13 cellular contexts compared by ENCODE assay signal in genomic region chr11:116535954-116536353, GRCh38.
DNase-seq lines count a peak whose midpoint lies in the region; ATAC-seq and TF ChIP-seq lines count a peak whose summit lies in the region.
"Had no signal": no experiment of that assay in that cellular context is flagged by ENCODE, and none has a peak within 500 bp of the region (broad histone marks: within the 10 kb centered on the region; RNA-seq: fewer than 3 reads in every experiment).

No MANE protein-coding gene starts in this region.

- H3K4me3 ChIP-seq in H7 (ENCODE audit: insufficient read depth, low read depth, low read length) (no peak overlapping the region), WERI-Rb-1 (ENCODE audit: low read depth, low read length) (no peak overlapping the region), stomach (no peak overlapping the region), right cardiac atrium (ENCODE audit: low read length) (no peak overlapping the region)
- H3K4me3 ChIP-seq: SJSA1 had no signal

- peak; percentile 48 for TF ChIP-seq CTCF in WERI-Rb-1 (IDR thresholded peaks at IDR 0.05; ENCODE audit: low read depth, low read length)
- no peak for TF ChIP-seq CTCF in stomach (IDR thresholded peaks at IDR 0.05)

- no peak for TF ChIP-seq EP300 in stomach (IDR thresholded peaks at IDR 0.05)

- no peak for TF ChIP-seq POLR2A in stomach (IDR thresholded peaks at IDR 0.05)

- H3K9me3 ChIP-seq in WERI-Rb-1 (ENCODE audit: severe bottlenecking) (no peaks in the 10 kb centered on the region), stomach (peaks cover 0 to 16% (median 8%) of the 10 kb centered on the region in 4 donors), right cardiac atrium (ENCODE audit: control insufficient read depth, low read length) (no peaks in the 10 kb centered on the region)
- H3K9me3 ChIP-seq: SJSA1 had no signal

- peak overlapping the region; percentile 74 for H3K27ac ChIP-seq in WERI-Rb-1
- H3K27ac ChIP-seq in stomach, result no peak overlapping the region
- no peak overlapping the region for H3K27ac ChIP-seq in right cardiac atrium (ENCODE audit: low read length)
- H3K27ac ChIP-seq: SJSA1 had no signal

- H3K36me3 ChIP-seq in H7 (replicated peaks; ENCODE audit: control insufficient read depth, insufficient read depth, low read length) (no peaks in the 10 kb centered on the region), WERI-Rb-1 (no peaks in the 10 kb centered on the region), stomach (no peaks in the 10 kb centered on the region)
- H3K36me3 ChIP-seq: SJSA1 had no signal

- 66 to 77% (median 70%) methylated on average over 6 to 8 of the region's 8 CpGs for WGBS in stomach, 5 donors
- 43% methylated on average over 8 of the region's 8 CpGs for whole genome bisulfite sequencing in right cardiac atrium

- DNase-seq in H7 (peak; percentile 68), WERI-Rb-1 (peak; percentile 83), iPS-NIHi7 (ENCODE audit: extremely low spot score) (peak; percentile 43), stomach (peak; percentile 0), T1000 (lab: John Stamatoyannopoulos, UW) (no peak), right cardiac atrium (no peak)
- DNase-seq: AML-193, Calu3, MM.1S, NCI-H1105, NCI-H187 had no signal

- intact Hi-C loops in stomach (cut with DNase I; ENCODE audit: low total_unique reads), result no loop called here
- intact Hi-C loops in right cardiac atrium (cut with DNase I), result no loop called here

- H3K27me3 ChIP-seq in H7 (ENCODE audit: control insufficient read depth, insufficient read depth, low read length), result no peaks in the 10 kb centered on the region; the same call in 1 of the 2 replicates
- no peaks in the 10 kb centered on the region for H3K27me3 ChIP-seq in WERI-Rb-1 (ENCODE audit: insufficient read depth, low read depth, severe bottlenecking)
- H3K27me3 ChIP-seq in stomach, result peaks cover 0 to 92% (median 23%) of the 10 kb centered on the region in 3 donors
- H3K27me3 ChIP-seq in right cardiac atrium (ENCODE audit: control insufficient read depth, insufficient read depth), result no peaks in the 10 kb centered on the region
- H3K27me3 ChIP-seq: SJSA1 had no signal

- H3K4me1 ChIP-seq in stomach (no peaks in the 10 kb centered on the region), right cardiac atrium (ENCODE audit: control insufficient read depth, insufficient read depth, low read length) (no peaks in the 10 kb centered on the region)
- H3K4me1 ChIP-seq: SJSA1 had no signal

- ATAC-seq in GM21360 (IDR thresholded peaks at IDR 0.05; ENCODE audit: unreplicated experiment) (no peak), right cardiac atrium (no peak)

Comparison
In these comparisons a context has a peak if more than half of its experiments do, and no peak if none do; other contexts are left out.
1. DNase-seq: peak in H7 (single experiment), WERI-Rb-1 (single experiment), iPS-NIHi7 (single experiment) and stomach (single experiment); none in T1000 (single experiment) and right cardiac atrium (0 of 3).